In genomic region chr19:19202707-19203011, GRCh38 we compare ENCODE assay signal across 8 cellular contexts. TPM values are rescaled to one million over a fixed set of nuclear protein-coding genes. Genes with fewer than 3 reads are reported as not detected.
DNase-seq lines count a peak whose midpoint lies in the region; ATAC-seq and TF ChIP-seq lines count a peak whose summit lies in the region.

No MANE protein-coding gene starts in this region.

- H3K27me3 Mint-ChIP-seq in nephron (ENCODE audit: low read depth), result peaks cover 23% of the 10 kb centered on the region

- H3K27me3 ChIP-seq in GM06990 (replicated peaks; ENCODE audit: control insufficient read depth, insufficient read depth, low read length) (no peaks in the 10 kb centered on the region), HUES64 (ENCODE audit: insufficient read depth, low read length) (peaks cover 35% of the 10 kb centered on the region)

- no peak for DNase-seq in GM06990 (ENCODE audit: extremely low read depth, insufficient read length)
- DNase-seq in kidney glomerular epithelial cell (lab: John Stamatoyannopoulos, UW), result no peak
- DNase-seq in NCI-H2107 treated with DMSO at 0.1 percent for 48 hours (lab: John Stamatoyannopoulos, UW; ENCODE audit: unreplicated experiment), result no peak

- H3K36me3 ChIP-seq in GM06990 (ENCODE audit: control insufficient read depth, insufficient read depth, low read length), result peaks cover 10% of the 10 kb centered on the region
- peaks cover 26% of the 10 kb centered on the region for H3K36me3 ChIP-seq in HUES64 (ENCODE audit: insufficient read depth, low read length)

- H3K4me3 ChIP-seq in GM06990 (replicated peaks; ENCODE audit: low read depth, low read length), result peak overlapping the region; percentile 65
- peak overlapping the region; percentile 94 for H3K4me3 ChIP-seq in HUES64 (ENCODE audit: low read length)

- H3K9ac ChIP-seq in HUES64 (ENCODE audit: low read depth, low read length), result peak overlapping the region; percentile 89

- WGBS in HUES64, result 27% methylated on average over 11 of the region's 11 CpGs

- H3K27ac ChIP-seq in HUES64 (ENCODE audit: low read depth, low read length) (peak overlapping the region; percentile 57), cingulate gyrus (ENCODE audit: low read depth, low read length) (peak overlapping the region; percentile 67)

- no peak for TF ChIP-seq CTCF in GM06990 (IDR thresholded peaks at IDR 0.05; ENCODE audit: insufficient read depth, low read length, poor library complexity, severe bottlenecking)
- no peak for TF ChIP-seq CTCF in nephron (IDR thresholded peaks at IDR 0.05; ENCODE audit: unreplicated experiment in 3 of 3)

- no peaks in the 10 kb centered on the region for H3K4me1 ChIP-seq in HUES64 (ENCODE audit: insufficient read depth, low read length)

- peaks cover 13% of the 10 kb centered on the region for H3K4me1 Mint-ChIP-seq in nephron

- no peak for ATAC-seq in GM18505 (IDR thresholded peaks at IDR 0.05; ENCODE audit: unreplicated experiment)
- no peak for ATAC-seq in HG02759 (IDR thresholded peaks at IDR 0.05; ENCODE audit: unreplicated experiment)

- H3K9me3 Mint-ChIP-seq in nephron, result no peaks in the 10 kb centered on the region

- peaks cover 20% of the 10 kb centered on the region for H3K36me3 Mint-ChIP-seq in nephron (ENCODE audit: low read depth)

- H3K27ac Mint-ChIP-seq in nephron, result peak overlapping the region in 1 of 3 experiments; percentile 75

- TF ChIP-seq POLR2A in GM18505 (IDR thresholded peaks at IDR 0.05; ENCODE audit: borderline replicate concordance, extremely low read depth, insufficient read depth, insufficient read length), result no peak

- H3K4me3 Mint-ChIP-seq in nephron, result peak overlapping the region; percentile 90 to 93 (median 91)

- H3K9me3 ChIP-seq in HUES64 (ENCODE audit: insufficient read depth, low read depth, low read length), result no peaks in the 10 kb centered on the region

RNA-seq across cellular contexts. Expression of gene NR2C2AP, which starts 0.6 kb away (rescaled TPM):
- 9.9 TPM for polyA plus RNA-seq in HUES64 (2013, experiment 1 of 2)
- 9.6 TPM for polyA plus RNA-seq in HUES64 (2013, experiment 2 of 2)

RNA-seq across cellular contexts. Expression of gene NCAN, which starts 9.1 kb away (rescaled TPM):
- 1.4 TPM for polyA plus RNA-seq in HUES64 (2013, experiment 1 of 2)
- polyA plus RNA-seq in HUES64 (2013, experiment 2 of 2), result 1.8 TPM

RNA-seq across cellular contexts. Expression of gene RFXANK, which starts 10.6 kb away (rescaled TPM):
- 47.3 TPM for polyA plus RNA-seq in HUES64 (2013, experiment 1 of 2)
- polyA plus RNA-seq in HUES64 (2013, experiment 2 of 2), result 54.1 TPM

RNA-seq across cellular contexts. Expression of gene BORCS8, which starts 10.7 kb away (rescaled TPM):
- 13.6 TPM for polyA plus RNA-seq in HUES64 (2013, experiment 1 of 2)
- polyA plus RNA-seq in HUES64 (2013, experiment 2 of 2), result 13.9 TPM

RNA-seq across cellular contexts. Expression of gene MEF2B, which starts 32.6 kb away (rescaled TPM):
- 0.45 TPM for polyA plus RNA-seq in HUES64 (2013, experiment 1 of 2)
- 0.89 TPM for polyA plus RNA-seq in HUES64 (2013, experiment 2 of 2)
